In the genomic region with DNA sequence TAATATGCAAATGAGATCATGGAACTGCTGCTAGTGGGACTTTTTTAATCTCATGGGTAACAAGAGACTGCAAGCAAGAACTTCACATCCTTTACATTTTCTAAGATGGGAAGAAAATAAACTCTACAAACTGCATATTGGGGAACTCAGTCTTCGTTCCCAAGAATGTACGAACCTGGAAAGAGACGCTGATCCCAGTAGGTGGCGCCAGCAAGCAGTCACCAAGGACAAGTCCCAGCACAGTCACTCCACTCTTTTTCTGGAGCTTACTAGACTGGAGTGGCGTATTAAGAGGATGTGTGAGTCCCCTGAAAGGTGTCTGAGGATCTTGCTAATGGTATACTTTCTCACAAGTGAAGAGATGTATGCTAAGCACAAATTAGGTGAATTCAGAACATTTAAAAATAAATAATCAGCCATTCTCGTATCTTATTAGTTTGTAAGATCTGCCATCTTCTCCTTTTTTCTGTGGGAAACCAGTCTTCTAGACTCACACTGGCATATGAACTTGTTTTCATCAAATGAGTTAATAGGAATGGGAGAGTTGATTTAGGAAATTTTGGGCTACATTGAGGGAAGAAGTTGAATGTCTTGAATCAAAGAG, we compare ENCODE assay signal across 8 cellular contexts. TPM values are rescaled to one million over a fixed set of nuclear protein-coding genes. Genes with fewer than 3 reads are reported as not detected.
DNase-seq lines count a peak whose midpoint lies in the region; ATAC-seq and TF ChIP-seq lines count a peak whose summit lies in the region.

No MANE protein-coding gene starts in this region.

- CTCF ChIA-PET in CD8-positive, alpha-beta T cell (lab: Charles Lee) = no interaction called here

- H3K4me1 ChIP-seq in CD8-positive, alpha-beta T cell (ENCODE audit: insufficient read depth, low read length) = no peaks in the 10 kb centered on the region

- no peak overlapping the region for H3K27ac ChIP-seq in CD8-positive, alpha-beta T cell (ENCODE audit: low read depth, low read length)

- TF ChIP-seq POLR2A in GM18505 (IDR thresholded peaks at IDR 0.05; ENCODE audit: borderline replicate concordance, extremely low read depth, insufficient read depth, insufficient read length) = no peak

- intact Hi-C loops in CD8-positive, alpha-beta T cell (cut with DNase I, micrococcal nuclease) = loop anchor here in 1 of 2 experiments (5.0 kb wide), 2 partner anchors 582 to 1257 kb away; no protein-coding TSS in a partner anchor

- DNase-seq in CD8-positive, alpha-beta T cell = peak in 5 of 7 experiments; percentile 10 to 45 (median 29)
- DNase-seq in NCI-H1092 treated with DMSO at 0.1 percent for 48 hours (lab: John Stamatoyannopoulos, UW) (peak; percentile 71), SKM-1 (lab: John Stamatoyannopoulos, UW; ENCODE audit: unreplicated experiment) (peak; percentile 43), astrocyte of the hippocampus (ENCODE audit: low read depth, low spot score) (peak; percentile 82), iPS-NIHi7 (ENCODE audit: extremely low spot score) (peak; percentile 72)
- DNase-seq in stimulated activated CD4-positive, alpha-beta T cell treated with anti-CD3 and anti-CD28 coated beads, Interleukin-4, amount 100 ng/mL, for 1 hour = peak; percentile 53

- H3K9me3 Mint-ChIP-seq in CD8-positive, alpha-beta T cell = no peaks in the 10 kb centered on the region

- no peaks in the 10 kb centered on the region for H3K27me3 ChIP-seq in CD8-positive, alpha-beta T cell (ENCODE audit: insufficient read depth, low read length)

- no peak for ATAC-seq in CD8-positive, alpha-beta T cell
- ATAC-seq in GM21423 (IDR thresholded peaks at IDR 0.05; ENCODE audit: unreplicated experiment) (peak; percentile 61), GM18505 (IDR thresholded peaks at IDR 0.05; ENCODE audit: unreplicated experiment) (no peak)

- no peak overlapping the region for H3K4me3 Mint-ChIP-seq in CD8-positive, alpha-beta T cell

- TF ChIP-seq CTCF in CD8-positive, alpha-beta T cell (IDR thresholded peaks at IDR 0.05) = peak; percentile 56

- POLR2A ChIA-PET in CD8-positive, alpha-beta T cell (lab: Charles Lee) = no interaction called here

- no peaks in the 10 kb centered on the region for H3K36me3 ChIP-seq in CD8-positive, alpha-beta T cell (ENCODE audit: insufficient read depth, low read length)

- no peaks in the 10 kb centered on the region for H3K9me3 ChIP-seq in CD8-positive, alpha-beta T cell (ENCODE audit: low read length)

- no peak overlapping the region for H3K27ac Mint-ChIP-seq in CD8-positive, alpha-beta T cell

- no peaks in the 10 kb centered on the region for H3K36me3 Mint-ChIP-seq in CD8-positive, alpha-beta T cell

- peaks cover 25% of the 10 kb centered on the region for H3K27me3 Mint-ChIP-seq in CD8-positive, alpha-beta T cell (ENCODE audit: low read depth)

- H3K4me3 ChIP-seq in CD8-positive, alpha-beta T cell (ENCODE audit: low read depth, low read length) = no peak overlapping the region

- peaks cover 3% of the 10 kb centered on the region for H3K4me1 Mint-ChIP-seq in CD8-positive, alpha-beta T cell (ENCODE audit: low read depth)

RNA-seq across cellular contexts. Expression of gene PUM3, which starts 16.0 kb away (rescaled TPM):
- 10 to 100 TPM; 27.7 to 28.3 TPM for total RNA-seq in CD8-positive, alpha-beta T cell

Comparison
In these comparisons a context has a peak if more than half of its experiments do, and no peak if none do; other contexts are left out.
1. DNase-seq: peak in every context shown above with its lines; median percentile 82 in astrocyte of the hippocampus; 72 in iPS-NIHi7; 71 in NCI-H1092 treated with DMSO at 0.1 percent for 48 hours; 53 in stimulated activated CD4-positive, alpha-beta T cell treated with anti-CD3 and anti-CD28 coated beads, Interleukin-4, amount 100 ng/mL, for 1 hour; 43 in SKM-1; 29 in CD8-positive, alpha-beta T cell.